ENCODE assay signal across 8 cellular contexts in genomic region chr11:34916810-34917780, GRCh38. TPM values are rescaled to one million over a fixed set of nuclear protein-coding genes. Genes with fewer than 3 reads are reported as not detected.
DNase-seq lines count a peak whose midpoint lies in the region; ATAC-seq, FAIRE-seq and TF ChIP-seq lines count a peak whose summit lies in the region.

No MANE protein-coding gene starts in this region.

- no peak for TF ChIP-seq CTCF in kidney (IDR thresholded peaks at IDR 0.05; ENCODE audit: borderline replicate concordance, extremely low read depth, insufficient read depth)

- peak overlapping the region; percentile 99 for H3K4me3 ChIP-seq in HUES64 (ENCODE audit: low read length)
- H3K4me3 ChIP-seq in kidney (ENCODE audit: low read length in 2 of 2), result peak overlapping the region; percentile 82 to 92
- H3K4me3 ChIP-seq in stomach smooth muscle (ENCODE audit: low read length in 2 of 2), result peak overlapping the region; percentile 93 to 95

- H3K9me3 ChIP-seq in HUES64 (ENCODE audit: insufficient read depth, low read depth, low read length), result no peaks in the 10 kb centered on the region
- H3K9me3 ChIP-seq in kidney (ENCODE audit: control insufficient read depth in 1 of 2, low read length in 2 of 2), result no peaks in the 10 kb centered on the region
- H3K9me3 ChIP-seq in stomach smooth muscle (ENCODE audit: control insufficient read depth in 2 of 2, low read length in 2 of 2), result no peaks in the 10 kb centered on the region

- no peak for FAIRE-seq in kidney (lab: Jason Lieb, UNC)

- in situ Hi-C loops in G401 (cut with HindIII; ENCODE audit: low sequenced_read_pairs), result no loop called here

- peak; percentile 34 for ATAC-seq in GM21515 (IDR thresholded peaks at IDR 0.05; ENCODE audit: unreplicated experiment)

- WGBS in HUES64, result 12% methylated on average over 23 of the region's 26 CpGs

- peak overlapping the region; percentile 98 for H3K27ac ChIP-seq in HUES64 (ENCODE audit: low read depth, low read length)
- H3K27ac ChIP-seq in kidney (ENCODE audit: low read depth in 2 of 2, low read length in 2 of 2), result peak overlapping the region; percentile 96 to 98
- peak overlapping the region; percentile 91 for H3K27ac ChIP-seq in stomach smooth muscle (ENCODE audit: low read length)

- intact Hi-C loops in kidney (cut with DNase I), result no loop called here

- DNase-seq in G401 (ENCODE audit: low spot score) (peak; percentile 19), astrocyte of the hippocampus (ENCODE audit: low read depth, low spot score) (peak; percentile 12), kidney (no peak), OCI-M1 (lab: John Stamatoyannopoulos, UW) (no peak)
- no peak for DNase-seq in activated effector memory CD4-positive, alpha-beta T cell treated with anti-CD3 and anti-CD28 coated beads, Interleukin-2, amount 50 U/mL, for 16 hours

- peak overlapping the region; percentile 99 for H3K9ac ChIP-seq in HUES64 (ENCODE audit: low read depth, low read length)
- peak overlapping the region; percentile 93 to 94 for H3K9ac ChIP-seq in kidney (ENCODE audit: low read length in 2 of 2)
- H3K9ac ChIP-seq in stomach smooth muscle (ENCODE audit: low read length in 2 of 2), result peak overlapping the region; percentile 96 to 98

- no peaks in the 10 kb centered on the region for H3K27me3 ChIP-seq in HUES64 (ENCODE audit: insufficient read depth, low read length)
- no peaks in the 10 kb centered on the region for H3K27me3 ChIP-seq in stomach smooth muscle (ENCODE audit: control insufficient read depth in 1 of 2, insufficient read depth in 2 of 2, low read length in 2 of 2)

- H3K36me3 ChIP-seq in HUES64 (ENCODE audit: insufficient read depth, low read length), result peaks cover 25% of the 10 kb centered on the region
- no peaks in the 10 kb centered on the region for H3K36me3 ChIP-seq in kidney (ENCODE audit: control insufficient read depth in 1 of 2, insufficient read depth in 2 of 2, low read length in 2 of 2)
- no peaks in the 10 kb centered on the region for H3K36me3 ChIP-seq in stomach smooth muscle (ENCODE audit: control insufficient read depth in 2 of 2, insufficient read depth in 2 of 2, low read length in 2 of 2)

- peaks cover 9% of the 10 kb centered on the region; the same call in 1 of the 2 replicates for H3K4me1 ChIP-seq in HUES64 (ENCODE audit: insufficient read depth, low read length)
- peaks cover 0 to 6% of the 10 kb centered on the region in 2 donors for H3K4me1 ChIP-seq in kidney (ENCODE audit: control insufficient read depth in 1 of 2, insufficient read depth in 1 of 2, low read depth in 1 of 2, low read length in 2 of 2)
- peaks cover 19% of the 10 kb centered on the region for H3K4me1 ChIP-seq in stomach smooth muscle (ENCODE audit: control insufficient read depth, insufficient read depth, low read length)

RNA-seq across cellular contexts. Expression of gene PDHX, which starts 0.7 kb away (rescaled TPM):
- total RNA-seq in G401 (2014; rRNA removed; shearing (Covaris generic)), result 28.7 and 40.6 TPM in 2 replicates
- 22.7 TPM for polyA plus RNA-seq in HUES64 (2013, experiment 1 of 2)
- 24.7 TPM for polyA plus RNA-seq in HUES64 (2013, experiment 2 of 2)
- 32.6 TPM for total RNA-seq in kidney
- polyA plus RNA-seq in kidney (ENCODE audit: insufficient read depth, low read depth, low replicate concordance), result 29.6 TPM

RNA-seq across cellular contexts. Expression of gene APIP, which starts 0.9 kb away (rescaled TPM):
- total RNA-seq in G401 (2014; rRNA removed; shearing (Covaris generic)), result 28.6 and 35.4 TPM in 2 replicates
- 26.4 TPM for polyA plus RNA-seq in HUES64 (2013, experiment 1 of 2)
- polyA plus RNA-seq in HUES64 (2013, experiment 2 of 2), result 30.3 TPM
- 26.5 TPM for total RNA-seq in kidney
- 53.6 TPM for polyA plus RNA-seq in kidney (ENCODE audit: insufficient read depth, low read depth, low replicate concordance)

Comparison
In these comparisons a context has a peak if more than half of its experiments do, and no peak if none do; other contexts are left out.
1. DNase-seq: peak in G401 (single experiment) and astrocyte of the hippocampus (single experiment); none in kidney (single experiment), OCI-M1 (single experiment) and activated effector memory CD4-positive, alpha-beta T cell treated with anti-CD3 and anti-CD28 coated beads, Interleukin-2, amount 50 U/mL, for 16 hours (single experiment).
2. Peak in every context shown above with its lines, with median percentiles within 50 percentile points of each other: H3K27ac ChIP-seq, H3K4me3 ChIP-seq and H3K9ac ChIP-seq.